In genomic region chr19:39557791-39558622, GRCh38 we compare ENCODE assay signal across 8 cellular contexts. TPM values are rescaled to one million over a fixed set of nuclear protein-coding genes. Genes with fewer than 3 reads are reported as not detected.
DNase-seq lines count a peak whose midpoint lies in the region; ATAC-seq lines count a peak whose summit lies in the region.

No MANE protein-coding gene starts in this region.

- H3K4me1 Mint-ChIP-seq in activated CD4-positive, alpha-beta T cell treated with anti-CD3 and anti-CD28 coated beads for 36 hours, result peaks cover 25% of the 10 kb centered on the region
- H3K4me1 Mint-ChIP-seq in activated T-helper 2 cell treated with anti-CD3 and anti-CD28 coated beads, Interferon-gamma antibody, Interleukin-2, Interleukin-4, amounts not matched to agents 10 μg/mL and 5 μg/mL and 100 μg/mL, durations not matched to agents 14 hours and 24 hours and 36 hours (ENCODE audit: low read depth), result peaks cover 23% of the 10 kb centered on the region

- CTCF ChIA-PET in activated CD4-positive, alpha-beta T cell treated with anti-CD3 and anti-CD28 coated beads for 36 hours (lab: Charles Lee), result no interaction called here

- DNase-seq in activated CD4-positive, alpha-beta T cell treated with anti-CD3 and anti-CD28 coated beads for 36 hours, result peak; percentile 38
- no peak for DNase-seq in activated CD4-positive, alpha-beta T cell treated with anti-CD3 and anti-CD28 coated beads for 1 hour
- DNase-seq in NCI-H146 (lab: John Stamatoyannopoulos, UW), result peak; percentile 84
- no peak for DNase-seq in activated T-helper 2 cell treated with anti-CD3 and anti-CD28 coated beads, Interferon-gamma antibody, Interleukin-2, Interleukin-4, amounts not matched to agents 10 μg/mL and 5 μg/mL and 100 μg/mL, durations not matched to agents 14 hours and 24 hours and 36 hours (ENCODE audit: low spot score)
- DNase-seq in retina, result peak; percentile 34
- DNase-seq in substantia nigra (lab: John Stamatoyannopoulos, UW), result no peak
- no peak for DNase-seq in NK-92 (lab: John Stamatoyannopoulos, UW; ENCODE audit: unreplicated experiment)

- intact Hi-C loops in activated CD4-positive, alpha-beta T cell treated with anti-CD3 and anti-CD28 coated beads for 36 hours (cut with DNase I, micrococcal nuclease), result loop anchor here (1.0 to 10.0 kb wide), 3 partner anchors 25 to 207 kb away; no protein-coding TSS in a partner anchor
- intact Hi-C loops in activated T-helper 2 cell treated with anti-CD3 and anti-CD28 coated beads, Interferon-gamma antibody, Interleukin-2, Interleukin-4, amounts not matched to agents 10 μg/mL and 5 μg/mL and 100 μg/mL, durations not matched to agents 14 hours and 24 hours and 36 hours (cut with micrococcal nuclease), result no loop called here

- no peaks in the 10 kb centered on the region for H3K36me3 Mint-ChIP-seq in activated CD4-positive, alpha-beta T cell treated with anti-CD3 and anti-CD28 coated beads for 36 hours (ENCODE audit: low read depth)
- no peaks in the 10 kb centered on the region for H3K36me3 Mint-ChIP-seq in activated T-helper 2 cell treated with anti-CD3 and anti-CD28 coated beads, Interferon-gamma antibody, Interleukin-2, Interleukin-4, amounts not matched to agents 10 μg/mL and 5 μg/mL and 100 μg/mL, durations not matched to agents 14 hours and 24 hours and 36 hours (ENCODE audit: low read depth)

- H3K9me3 Mint-ChIP-seq in activated CD4-positive, alpha-beta T cell treated with anti-CD3 and anti-CD28 coated beads for 36 hours (ENCODE audit: low read depth), result no peaks in the 10 kb centered on the region
- no peaks in the 10 kb centered on the region for H3K9me3 Mint-ChIP-seq in activated T-helper 2 cell treated with anti-CD3 and anti-CD28 coated beads, Interferon-gamma antibody, Interleukin-2, Interleukin-4, amounts not matched to agents 10 μg/mL and 5 μg/mL and 100 μg/mL, durations not matched to agents 14 hours and 24 hours and 36 hours

- peak overlapping the region; percentile 93 for H3K27ac Mint-ChIP-seq in activated CD4-positive, alpha-beta T cell treated with anti-CD3 and anti-CD28 coated beads for 36 hours
- H3K27ac Mint-ChIP-seq in activated T-helper 2 cell treated with anti-CD3 and anti-CD28 coated beads, Interferon-gamma antibody, Interleukin-2, Interleukin-4, amounts not matched to agents 10 μg/mL and 5 μg/mL and 100 μg/mL, durations not matched to agents 14 hours and 24 hours and 36 hours, result peak overlapping the region; percentile 25

- ATAC-seq in activated CD4-positive, alpha-beta T cell treated with anti-CD3 and anti-CD28 coated beads for 36 hours, result peak; percentile 82
- no peak for ATAC-seq in GM18873 (IDR thresholded peaks at IDR 0.05; ENCODE audit: low FRiP score, unreplicated experiment)

- H3K4me3 Mint-ChIP-seq in activated CD4-positive, alpha-beta T cell treated with anti-CD3 and anti-CD28 coated beads for 36 hours, result peak overlapping the region; percentile 42
- peak overlapping the region; percentile 24 for H3K4me3 Mint-ChIP-seq in activated T-helper 2 cell treated with anti-CD3 and anti-CD28 coated beads, Interferon-gamma antibody, Interleukin-2, Interleukin-4, amounts not matched to agents 10 μg/mL and 5 μg/mL and 100 μg/mL, durations not matched to agents 14 hours and 24 hours and 36 hours (ENCODE audit: low read depth)

- POLR2A ChIA-PET in activated CD4-positive, alpha-beta T cell treated with anti-CD3 and anti-CD28 coated beads for 36 hours (lab: Charles Lee), result no interaction called here

- no peaks in the 10 kb centered on the region for H3K27me3 Mint-ChIP-seq in activated CD4-positive, alpha-beta T cell treated with anti-CD3 and anti-CD28 coated beads for 36 hours
- H3K27me3 Mint-ChIP-seq in activated T-helper 2 cell treated with anti-CD3 and anti-CD28 coated beads, Interferon-gamma antibody, Interleukin-2, Interleukin-4, amounts not matched to agents 10 μg/mL and 5 μg/mL and 100 μg/mL, durations not matched to agents 14 hours and 24 hours and 36 hours (ENCODE audit: low read depth), result peaks cover 5% of the 10 kb centered on the region

- H3K27ac ChIP-seq in substantia nigra (ENCODE audit: low read depth, low read length, poor library complexity, severe bottlenecking), result no peak overlapping the region

RNA-seq across cellular contexts. Expression of gene EID2, which starts 18.0 kb away (rescaled TPM):
- total RNA-seq in activated CD4-positive, alpha-beta T cell treated with anti-CD3 and anti-CD28 coated beads for 36 hours, result 10 to 100 TPM in 1 of 2 experiments, 1 to 10 TPM in 1; 9.0 to 10.7 TPM
- 17.2 and 18.3 TPM in 2 replicates for total RNA-seq in activated T-helper 2 cell treated with anti-CD3 and anti-CD28 coated beads, Interferon-gamma antibody, Interleukin-2, Interleukin-4, amounts not matched to agents 10 μg/mL and 5 μg/mL and 100 μg/mL, durations not matched to agents 14 hours and 24 hours and 36 hours

RNA-seq across cellular contexts. Expression of gene EID2B, which starts 25.4 kb away (rescaled TPM):
- total RNA-seq in activated CD4-positive, alpha-beta T cell treated with anti-CD3 and anti-CD28 coated beads for 36 hours, result 1 to 10 TPM; 1.4 to 3.5 TPM
- 3.5 and 4.1 TPM in 2 replicates for total RNA-seq in activated T-helper 2 cell treated with anti-CD3 and anti-CD28 coated beads, Interferon-gamma antibody, Interleukin-2, Interleukin-4, amounts not matched to agents 10 μg/mL and 5 μg/mL and 100 μg/mL, durations not matched to agents 14 hours and 24 hours and 36 hours

RNA-seq across cellular contexts. Expression of gene SELENOV, which starts 43.1 kb away (rescaled TPM):
- not detected for total RNA-seq in activated CD4-positive, alpha-beta T cell treated with anti-CD3 and anti-CD28 coated beads for 36 hours
- total RNA-seq in activated T-helper 2 cell treated with anti-CD3 and anti-CD28 coated beads, Interferon-gamma antibody, Interleukin-2, Interleukin-4, amounts not matched to agents 10 μg/mL and 5 μg/mL and 100 μg/mL, durations not matched to agents 14 hours and 24 hours and 36 hours, result not detected in 2 replicates

RNA-seq across cellular contexts. Expression of gene LGALS13, which starts 44.3 kb away (rescaled TPM):
- total RNA-seq in activated CD4-positive, alpha-beta T cell treated with anti-CD3 and anti-CD28 coated beads for 36 hours, result not detected
- total RNA-seq in activated T-helper 2 cell treated with anti-CD3 and anti-CD28 coated beads, Interferon-gamma antibody, Interleukin-2, Interleukin-4, amounts not matched to agents 10 μg/mL and 5 μg/mL and 100 μg/mL, durations not matched to agents 14 hours and 24 hours and 36 hours, result not detected in 2 replicates

RNA-seq across cellular contexts. Expression of gene DLL3, which starts 59.3 kb away (rescaled TPM):
- under 1 TPM; 0.72 to 0.94 TPM for total RNA-seq in activated CD4-positive, alpha-beta T cell treated with anti-CD3 and anti-CD28 coated beads for 36 hours
- 1.6 and 1.8 TPM in 2 replicates for total RNA-seq in activated T-helper 2 cell treated with anti-CD3 and anti-CD28 coated beads, Interferon-gamma antibody, Interleukin-2, Interleukin-4, amounts not matched to agents 10 μg/mL and 5 μg/mL and 100 μg/mL, durations not matched to agents 14 hours and 24 hours and 36 hours

Comparison
In these comparisons a context has a peak if more than half of its experiments do, and no peak if none do; other contexts are left out.
1. DNase-seq: peak in activated CD4-positive, alpha-beta T cell treated with anti-CD3 and anti-CD28 coated beads for 36 hours (single experiment), NCI-H146 (single experiment) and retina (single experiment); none in activated CD4-positive, alpha-beta T cell treated with anti-CD3 and anti-CD28 coated beads for 1 hour (single experiment), activated T-helper 2 cell treated with anti-CD3 and anti-CD28 coated beads, Interferon-gamma antibody, Interleukin-2, Interleukin-4, amounts not matched to agents 10 μg/mL and 5 μg/mL and 100 μg/mL, durations not matched to agents 14 hours and 24 hours and 36 hours (single experiment), substantia nigra (0 of 49) and NK-92 (single experiment).